In genomic region chr2:241620419-241620769, GRCh38 we compare ENCODE assay signal across 9 cellular contexts. TPM values are rescaled to one million over a fixed set of nuclear protein-coding genes. Genes with fewer than 3 reads are reported as not detected.
A peak's percentile ranks its signal among the peaks of the same experiment; 100 is the strongest.
DNase-seq lines count a peak whose midpoint lies in the region; ATAC-seq, FAIRE-seq and TF ChIP-seq lines count a peak whose summit lies in the region.
"Had no signal": no experiment of that assay in that cellular context is flagged by ENCODE, and none has a peak within 500 bp of the region (broad histone marks: within the 10 kb centered on the region; RNA-seq: fewer than 3 reads in every experiment).

No MANE protein-coding gene starts in this region.

- ATAC-seq in HG03039 (IDR thresholded peaks at IDR 0.05; ENCODE audit: unreplicated experiment) = no peak

- H3K27me3 ChIP-seq in thyroid gland = no peaks in the 10 kb centered on the region
- H3K27me3 ChIP-seq: cardiac muscle cell had no signal

- no peak for TF ChIP-seq POLR2A in thyroid gland (IDR thresholded peaks at IDR 0.05)
- TF ChIP-seq POLR2A in GM12892 (IDR thresholded peaks at IDR 0.05; ENCODE audit: low read depth, low read length) = no peak

- in situ Hi-C loops in ACHN (cut with HindIII; ENCODE audit: low pct_ligation_motif_present, low pct_unique_long_range_greater_than_20kb, low sequenced_read_pairs) = no loop called here

- no peak for TF ChIP-seq CTCF in thyroid gland (IDR thresholded peaks at IDR 0.05)

- no peak for FAIRE-seq in GM12892 (lab: Jason Lieb, UNC)

- WGBS in thyroid gland, 2 donors = 93 to 95% methylated on average over 6 of the region's 6 CpGs

- no peak overlapping the region for H3K27ac ChIP-seq in thyroid gland
- H3K27ac ChIP-seq: cardiac muscle cell had no signal

- no peaks in the 10 kb centered on the region for H3K9me3 ChIP-seq in thyroid gland

- H3K4me1 ChIP-seq in thyroid gland = peaks cover 0 to 7% of the 10 kb centered on the region in 2 donors

- intact Hi-C loops in thyroid gland (cut with DNase I) = no loop called here

- no peaks in the 10 kb centered on the region for H3K36me3 ChIP-seq in thyroid gland
- H3K36me3 ChIP-seq: cardiac muscle cell had no signal

- H3K4me3 ChIP-seq in thyroid gland (replicated peaks in 1 of 3) = no peak overlapping the region
- H3K4me3 ChIP-seq: cardiac muscle cell had no signal

- DNase-seq in EH (ENCODE audit: low read depth) (peak; percentile 30), RPMI7951 (ENCODE audit: low read depth) (peak; percentile 39), ACHN (no peak), thyroid gland (no peak), GM12892 (ENCODE audit: insufficient read length) (no peak)
- peak; percentile 19 for DNase-seq in activated naive CD8-positive, alpha-beta T cell treated with anti-CD3 and anti-CD28 coated beads, Interleukin-2, amount 50 U/mL, for 16 hours (ENCODE audit: low read depth, low spot score)
- peak; percentile 25 for DNase-seq in stimulated activated CD4-positive, alpha-beta T cell treated with anti-CD3 and anti-CD28 coated beads, Interleukin-12 subunit alpha, Interleukin-12 subunit beta, amount 100 ng/mL, for 4 hours

RNA-seq across cellular contexts. Expression of gene THAP4, which starts 16.6 kb away (rescaled TPM):
- 33.0 and 33.5 TPM in 2 replicates for total RNA-seq in RPMI7951 (2014; rRNA removed; shearing (Covaris generic))
- 10 to 100 TPM; 42.9 to 53.6 (median 46.2) TPM for total RNA-seq in thyroid gland
- 30.6 TPM for polyA plus RNA-seq in GM12892 (2012; ENCODE audit: missing spikeins)

RNA-seq across cellular contexts. Expression of gene ATG4B, which starts 17.1 kb away (rescaled TPM):
- total RNA-seq in RPMI7951 (2014; rRNA removed; shearing (Covaris generic)) = 66.2 and 79.8 TPM in 2 replicates
- 100 to 1,000 TPM in 1 of 4 donors, 10 to 100 TPM in 3; 58.5 to 129 (median 86.2) TPM for total RNA-seq in thyroid gland
- 47.6 TPM for polyA plus RNA-seq in GM12892 (2012; ENCODE audit: missing spikeins)

Comparison
In these comparisons a context has a peak if more than half of its experiments do, and no peak if none do; other contexts are left out.
1. DNase-seq: peak in EH (single experiment), RPMI7951 (single experiment), activated naive CD8-positive, alpha-beta T cell treated with anti-CD3 and anti-CD28 coated beads, Interleukin-2, amount 50 U/mL, for 16 hours (single experiment) and stimulated activated CD4-positive, alpha-beta T cell treated with anti-CD3 and anti-CD28 coated beads, Interleukin-12 subunit alpha, Interleukin-12 subunit beta, amount 100 ng/mL, for 4 hours (single experiment); none in ACHN (single experiment), thyroid gland (0 of 2) and GM12892 (single experiment).